ENCODE assay signal across 1 cellular context in genomic region chr2:119366649-119367471, GRCh38.
TF ChIP-seq lines count a peak whose summit lies in the region.

C2orf76 (minus strand) TSS chr2:119366834; CDS start chr2:119339959, 26,875 bp downstream.
DBI (plus strand) TSS chr2:119366977; CDS start chr2:119367052, 75 bp downstream.

TF ChIP-seq in WTC11, 78 proteins besides CTCF, POLR2A, EP300 and RAD21 (continued from another document and continues in another):
- no peak for TF ChIP-seq AFF4 (CRISPR knock-in tag; IDR thresholded peaks at IDR 0.05; ENCODE audit: borderline replicate concordance)
- no peak for TF ChIP-seq SOX15 (CRISPR knock-in tag; IDR thresholded peaks at IDR 0.05)
- TF ChIP-seq FOXJ3 (CRISPR knock-in tag; IDR thresholded peaks at IDR 0.05; ENCODE audit: borderline replicate concordance) = no peak
- no peak for TF ChIP-seq CREB1 (CRISPR knock-in tag; IDR thresholded peaks at IDR 0.05)
- TF ChIP-seq ZBTB43 (CRISPR knock-in tag; IDR thresholded peaks at IDR 0.05) = peak; percentile 23; the same call in 1 of the 2 replicates
- no peak for TF ChIP-seq GRHL2 (CRISPR knock-in tag; IDR thresholded peaks at IDR 0.05; ENCODE audit: insufficient replicate concordance, severe bottlenecking)
- TF ChIP-seq ATF1 (CRISPR knock-in tag; IDR thresholded peaks at IDR 0.05) = no peak
- 0 out of 2 replicates have a peak, but pooled peaks have one; percentile 15 for TF ChIP-seq ARID4B (CRISPR knock-in tag; IDR thresholded peaks at IDR 0.05; ENCODE audit: borderline replicate concordance)
- 0 out of 2 replicates have a peak, but pooled peaks have one; percentile 29 for TF ChIP-seq IRF1 (CRISPR knock-in tag; IDR thresholded peaks at IDR 0.05)
- TF ChIP-seq NR2C2 (CRISPR knock-in tag; IDR thresholded peaks at IDR 0.05) = no peak
- no peak for TF ChIP-seq ZNF416 (CRISPR knock-in tag; IDR thresholded peaks at IDR 0.05)
- peak; percentile 88 for TF ChIP-seq E2F5 (CRISPR knock-in tag; IDR thresholded peaks at IDR 0.05)
- peak; percentile 20; the same call in 1 of the 2 replicates for TF ChIP-seq RELA (CRISPR knock-in tag; IDR thresholded peaks at IDR 0.05; ENCODE audit: borderline replicate concordance)
- 0 out of 2 replicates have a peak, but pooled peaks have one; percentile 11 for TF ChIP-seq NFE2L1 (CRISPR knock-in tag; IDR thresholded peaks at IDR 0.05)
- TF ChIP-seq HMGXB4 (CRISPR knock-in tag; IDR thresholded peaks at IDR 0.05) = peak; percentile 58; the same call in 1 of the 2 replicates
- peak; percentile 92 for TF ChIP-seq FOXK1 (CRISPR knock-in tag; IDR thresholded peaks at IDR 0.05)
- no peak for TF ChIP-seq OVOL2 (CRISPR knock-in tag; IDR thresholded peaks at IDR 0.05; ENCODE audit: borderline replicate concordance)
- no peak for TF ChIP-seq ZSCAN18 (CRISPR knock-in tag; IDR thresholded peaks at IDR 0.05)
- TF ChIP-seq STAT6 (CRISPR knock-in tag; conservative IDR thresholded peaks at IDR 0.05; ENCODE audit: low read depth) = no peak
- no peak for TF ChIP-seq EMX1 (CRISPR knock-in tag; IDR thresholded peaks at IDR 0.05)
- peak; percentile 80; the same call in 1 of the 2 replicates for TF ChIP-seq TP53 (CRISPR knock-in tag; IDR thresholded peaks at IDR 0.05)
- no peak for TF ChIP-seq ZNF512 (CRISPR knock-in tag; IDR thresholded peaks at IDR 0.05; ENCODE audit: borderline replicate concordance)
- TF ChIP-seq ZBTB21 (CRISPR knock-in tag; IDR thresholded peaks at IDR 0.05; ENCODE audit: borderline replicate concordance) = no peak; the same call in 1 of the 2 replicates
- TF ChIP-seq ATF6 (CRISPR knock-in tag; IDR thresholded peaks at IDR 0.05) = no peak
- no peak for TF ChIP-seq ATF2 (CRISPR knock-in tag; IDR thresholded peaks at IDR 0.05; ENCODE audit: borderline replicate concordance, low read depth)
- TF ChIP-seq ZNF219 (CRISPR knock-in tag; IDR thresholded peaks at IDR 0.05; ENCODE audit: borderline replicate concordance) = no peak
- no peak; the same call in 1 of the 2 replicates for TF ChIP-seq NR3C1 (CRISPR knock-in tag; conservative IDR thresholded peaks at IDR 0.05; ENCODE audit: low read depth)
